ENCODE assay signal across 12 cellular contexts in the genomic region with DNA sequence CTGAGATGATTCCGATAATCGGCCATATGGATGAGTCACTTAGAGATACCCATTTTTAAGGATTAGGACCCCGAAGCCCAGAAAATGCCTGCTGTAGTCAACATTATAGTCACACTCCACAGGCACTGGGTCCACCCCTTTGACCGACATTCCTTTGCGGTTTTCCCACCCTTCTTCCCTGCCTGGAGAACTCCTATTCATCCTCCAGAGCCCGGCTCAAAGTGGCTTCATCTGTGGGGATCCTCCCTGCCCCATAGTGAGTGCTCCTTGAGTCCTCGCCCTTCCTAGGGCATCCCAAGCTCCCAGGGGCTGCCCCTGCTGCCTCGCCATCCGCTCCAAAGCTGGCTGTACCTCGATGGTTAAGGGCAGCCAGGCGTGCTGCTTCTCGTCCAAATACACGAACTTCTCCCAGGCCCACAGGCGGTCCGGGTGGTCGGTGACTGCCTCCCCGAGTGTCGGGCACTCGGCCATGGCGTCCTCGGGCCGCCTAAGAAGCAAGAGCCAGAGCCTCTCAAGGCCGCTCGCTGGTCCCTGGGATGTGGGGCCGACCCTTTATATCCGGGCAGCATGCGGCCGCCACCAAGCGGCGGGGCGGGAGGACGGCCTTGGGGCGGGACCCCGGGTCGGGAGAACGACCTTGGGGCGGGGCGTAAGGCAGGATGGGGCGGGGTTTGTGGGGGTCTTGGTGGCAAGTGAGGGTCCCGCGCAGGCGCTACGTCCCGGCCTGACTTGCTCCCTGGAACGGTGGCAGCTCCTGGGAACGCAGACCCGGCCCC. TPM values are rescaled to one million over a fixed set of nuclear protein-coding genes. Genes with fewer than 3 reads are reported as not detected.
A peak's percentile ranks its signal among the peaks of the same experiment; 100 is the strongest.
DNase-seq lines count a peak whose midpoint lies in the region; ATAC-seq and TF ChIP-seq lines count a peak whose summit lies in the region.
"Had no signal": no experiment of that assay in that cellular context is flagged by ENCODE, and none has a peak within 500 bp of the region (broad histone marks: within the 10 kb centered on the region; RNA-seq: fewer than 3 reads in every experiment).

A gene with protein sequence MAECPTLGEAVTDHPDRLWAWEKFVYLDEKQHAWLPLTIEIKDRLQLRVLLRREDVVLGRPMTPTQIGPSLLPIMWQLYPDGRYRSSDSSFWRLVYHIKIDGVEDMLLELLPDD (minus strand): TSS at position 530 of the 776 bp plus-strand sequence. CDS start 59 bp downstream, at position 471.

- no peak within 1 kb of the TSS for H3K9ac ChIP-seq in endodermal cell (ENCODE audit: extremely low read depth, low read length, poor library complexity, severe bottlenecking)

- 91 to 97% methylated on average over 25 to 47 of the region's 47 CpGs for WGBS in endodermal cell (ENCODE audit: insufficient coverage in 1 of 2, insufficient read length in 1 of 2), 2 experiments

- H3K9me3 Mint-ChIP-seq in endodermal cell = no peaks in the 10 kb centered on the region

- peak within 1 kb of the TSS; percentile 48 for H3K4me3 Mint-ChIP-seq in endodermal cell

- intact Hi-C loops in Right ventricle myocardium superior (cut with DNase I) = no loop called here
- intact Hi-C loops in left colon (cut with DNase I, micrococcal nuclease) = no loop called here

- H3K36me3 Mint-ChIP-seq in endodermal cell (ENCODE audit: low read depth) = no peaks in the 10 kb centered on the region

- H3K36me3 ChIP-seq in endodermal cell (ENCODE audit: control insufficient read depth, insufficient read depth, low read length) = no peaks in the 10 kb centered on the region
- no peaks in the 10 kb centered on the region for H3K36me3 ChIP-seq in MG63

- peak; percentile 94 for TF ChIP-seq POLR2A in GM18505 (IDR thresholded peaks at IDR 0.05; ENCODE audit: borderline replicate concordance, extremely low read depth, insufficient read depth, insufficient read length)

- H3K27ac ChIP-seq in endodermal cell (ENCODE audit: low read depth, low read length) = no peak within 1 kb of the TSS

- H3K4me3 ChIP-seq in endodermal cell (ENCODE audit: low read length) = no peak within 1 kb of the TSS
- H3K4me3 ChIP-seq in MG63 = no peak within 1 kb of the TSS

- TF ChIP-seq CTCF in endodermal cell (conservative IDR thresholded peaks at IDR 0.05) = peak; percentile 59

- H3K27ac Mint-ChIP-seq in endodermal cell = peak within 1 kb of the TSS; percentile 13

- H3K4me1 Mint-ChIP-seq in endodermal cell = peaks cover 9% of the 10 kb centered on the region

- DNase-seq in endodermal cell (peak; percentile 81), epidermal melanocyte (ENCODE audit: insufficient read length, low spot score) (no peak), MG63 (no peak), Right ventricle myocardium superior (no peak), left colon (no peak)
- DNase-seq: cerebellar nuclear complex, hypothalamus, MV-4-11 had no signal

- ATAC-seq in GM18505 (IDR thresholded peaks at IDR 0.05; ENCODE audit: unreplicated experiment) (peak; percentile 68), GM21390 (IDR thresholded peaks at IDR 0.05; ENCODE audit: unreplicated experiment) (peak; percentile 74), HG03097 (IDR thresholded peaks at IDR 0.05; ENCODE audit: low FRiP score, unreplicated experiment) (peak; percentile 60), Right ventricle myocardium superior (ENCODE audit: poor library complexity) (no peak), left colon (no peak)

- H3K27me3 ChIP-seq in endodermal cell (ENCODE audit: control insufficient read depth, insufficient read depth, low read length, poor library complexity, severe bottlenecking) (no peaks in the 10 kb centered on the region), MG63 (no peaks in the 10 kb centered on the region)

- H3K9me3 ChIP-seq in endodermal cell (ENCODE audit: control insufficient read depth, low read length) (no peaks in the 10 kb centered on the region), MG63 (no peaks in the 10 kb centered on the region)

- H3K27me3 Mint-ChIP-seq in endodermal cell (ENCODE audit: insufficient read depth) = peaks cover 43% of the 10 kb centered on the region

- no peaks in the 10 kb centered on the region for H3K4me1 ChIP-seq in endodermal cell (ENCODE audit: control insufficient read depth, insufficient read depth, low read length)

RNA-seq across cellular contexts. Expression of the gene that starts here (rescaled TPM):
- 1 to 10 TPM in 1 of 2 donors, under 1 TPM in 1; 0.53 to 1.8 TPM for total RNA-seq in endodermal cell
- polyA plus RNA-seq in endodermal cell (2013, experiment 1 of 2) = not detected
- polyA plus RNA-seq in endodermal cell (2013, experiment 2 of 2) = not detected
- total RNA-seq in MG63 (2014; rRNA removed; shearing (Covaris generic); ENCODE audit: low replicate concordance) = not detected in 2 replicates
- not detected for total RNA-seq in Right ventricle myocardium superior
- under 1 TPM; 0.40 to 0.61 TPM for total RNA-seq in left colon
- total RNA-seq: omental fat pad had no signal

Comparison
In these comparisons a context has a peak if more than half of its experiments do, and no peak if none do; other contexts are left out.
1. ATAC-seq: peak in GM18505 (single experiment), GM21390 (single experiment) and HG03097 (single experiment); none in Right ventricle myocardium superior (single experiment) and left colon (single experiment).